Comparison of ENCODE assay signal across 30 cellular contexts in genomic region chr16:20833081-20833480, GRCh38.
"Had no signal": no experiment of that assay in that cellular context is flagged by ENCODE, and none has a peak within 500 bp of the region (broad histone marks: within the 10 kb centered on the region; RNA-seq: fewer than 3 reads in every experiment).

No MANE protein-coding gene starts in this region.

- DNase-seq: activated CD4-positive, alpha-beta memory T cell treated with anti-CD3 and anti-CD28 coated beads, Interleukin-2, amount 10 ng/mL, durations not matched to agents 7 days and 5 days; activated CD4-positive, alpha-beta T cell treated with anti-CD3 and anti-CD28 coated beads for 36 hours; activated CD4-positive, alpha-beta T cell treated with anti-CD3 and anti-CD28 coated beads, Interleukin-2, amount 50 U/mL, for 1 hour; activated CD8-positive, alpha-beta memory T cell treated with anti-CD3 and anti-CD28 coated beads for 24 hours; activated CD8-positive, alpha-beta memory T cell treated with anti-CD3 and anti-CD28 coated beads, Interleukin-2, amount 10 ng/mL, durations not matched to agents 7 days and 5 days; activated CD8-positive, alpha-beta memory T cell treated with anti-CD3 and anti-CD28 coated beads, Interleukin-2, amount 50 U/mL, for 48 hours; activated effector memory CD4-positive, alpha-beta T cell treated with Interleukin-2 at 50 U/mL for 16 hours; activated naive CD4-positive, alpha-beta T cell treated with anti-CD3 and anti-CD28 coated beads, Interleukin-2, amount 10 ng/mL, durations not matched to agents 7 days and 5 days; activated naive CD8-positive, alpha-beta T cell treated with anti-CD3 and anti-CD28 coated beads, Interleukin-2, amount 50 U/mL, for 24 hours; activated T-cell treated with anti-CD3 and anti-CD28 coated beads, Interleukin-2, amount 50 U/mL, for 48 hours; brain microvascular endothelial cell; IMR-90; NCI-H1105; NCI-H1417 treated with DMSO at 0.1 percent for 48 hours; NCI-H187 treated with DMSO at 0.1 percent for 48 hours; NCI-H2081; NCI-H2171 treated with DMSO at 0.1 percent for 48 hours; NCI-H2227 treated with DMSO at 0.1 percent for 48 hours; NCI-H524 treated with DMSO at 0.1 percent for 48 hours; NK-92 treated with Interleukin-12 subunit alpha and Interleukin-12 subunit beta, amount 100 ng/mL, for 24 hours; PC-9; SHP77; SJCRH30 had no signal

- H3K9me3 ChIP-seq: SJCRH30 had no signal

- H3K4me2 ChIP-seq: PC-9 had no signal

- FAIRE-seq: K562, RCC 7860, TTC549 had no signal

- H2AFZ ChIP-seq: PC-9 had no signal

- H3K36me3 ChIP-seq: brain microvascular endothelial cell had no signal

- H3K4me1 ChIP-seq: SJCRH30 had no signal

- ATAC-seq: activated CD4-positive, alpha-beta T cell treated with anti-CD3 and anti-CD28 coated beads for 36 hours; activated CD4-positive, CD25-positive, alpha-beta regulatory T cell treated with anti-CD3 and anti-CD28 coated beads, Interleukin-2, amount 50 U/mL, for 24 hours; activated CD8-positive, alpha-beta memory T cell treated with anti-CD3 and anti-CD28 coated beads, Interleukin-2, amount 10 ng/mL, durations not matched to agents 7 days and 5 days; activated naive CD8-positive, alpha-beta T cell treated with anti-CD3 and anti-CD28 coated beads, Interleukin-2, amount 50 U/mL, for 24 hours; K562; WTC11 had no signal

- H3K27me3 ChIP-seq: brain microvascular endothelial cell, SJCRH30 had no signal

- H3K4me3 ChIP-seq: K562, PC-9, SJCRH30, SK-N-MC had no signal

- H3K27ac ChIP-seq: brain microvascular endothelial cell, PC-9, RWPE1, SJCRH30, SK-N-MC had no signal
